ENCODE assay signal across 1 cellular context in the genomic region with DNA sequence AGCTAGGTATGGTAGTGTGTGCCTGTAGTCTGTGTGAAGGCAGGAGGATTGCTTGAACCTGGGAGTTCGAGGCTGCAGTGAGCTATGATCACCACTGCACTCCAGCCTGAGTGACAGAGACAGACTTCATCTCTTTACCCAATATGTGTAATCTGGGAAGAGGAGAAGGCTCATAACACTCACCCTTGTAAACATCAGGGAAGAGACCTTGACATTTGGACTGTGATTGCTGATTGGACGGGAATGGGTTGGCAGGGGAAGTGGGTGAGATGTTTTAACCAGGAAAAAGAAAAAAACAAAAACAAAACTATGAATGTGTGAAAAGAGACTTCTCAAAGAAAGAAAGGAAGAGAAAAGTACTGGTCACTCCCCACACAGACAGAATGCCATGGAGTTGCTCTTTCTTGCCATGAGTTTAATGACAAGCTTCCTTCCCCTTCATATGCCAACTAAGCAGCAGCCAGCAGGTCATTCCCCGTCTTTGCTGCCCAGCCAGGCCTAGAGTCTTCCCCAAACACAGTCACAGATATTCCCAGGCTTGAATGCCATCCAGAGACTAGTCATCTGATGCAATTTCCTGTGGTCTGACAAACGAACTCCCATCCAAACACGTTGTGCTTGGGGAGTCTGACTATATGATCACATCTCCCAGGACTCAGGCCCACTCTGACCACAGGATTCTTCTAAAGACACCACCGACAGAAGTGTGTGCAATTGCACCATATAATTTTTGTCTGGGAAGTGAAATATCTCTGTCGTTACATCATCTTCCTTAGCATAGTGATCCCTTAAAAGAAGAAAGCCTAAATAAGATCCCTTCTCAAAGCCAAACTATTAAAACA.
TF ChIP-seq lines count a peak whose summit lies in the region.

No MANE protein-coding gene starts in this region.

TF ChIP-seq in GM23338, 12 proteins besides CTCF, POLR2A, EP300 and RAD21 (continued from another document):
- TF ChIP-seq, protein P1, sequence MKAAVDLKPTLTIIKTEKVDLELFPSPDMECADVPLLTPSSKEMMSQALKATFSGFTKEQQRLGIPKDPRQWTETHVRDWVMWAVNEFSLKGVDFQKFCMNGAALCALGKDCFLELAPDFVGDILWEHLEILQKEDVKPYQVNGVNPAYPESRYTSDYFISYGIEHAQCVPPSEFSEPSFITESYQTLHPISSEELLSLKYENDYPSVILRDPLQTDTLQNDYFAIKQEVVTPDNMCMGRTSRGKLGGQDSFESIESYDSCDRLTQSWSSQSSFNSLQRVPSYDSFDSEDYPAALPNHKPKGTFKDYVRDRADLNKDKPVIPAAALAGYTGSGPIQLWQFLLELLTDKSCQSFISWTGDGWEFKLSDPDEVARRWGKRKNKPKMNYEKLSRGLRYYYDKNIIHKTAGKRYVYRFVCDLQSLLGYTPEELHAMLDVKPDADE (IDR thresholded peaks at IDR 0.05): no peak
- TF ChIP-seq EZH2phosphoT487 (IDR thresholded peaks at IDR 0.05; ENCODE audit: unreplicated experiment) (no peak), POLR2AphosphoS5 (IDR thresholded peaks at IDR 0.05; ENCODE audit: low read depth) (no peak), JUNB (IDR thresholded peaks at IDR 0.05; ENCODE audit: unreplicated experiment) (no peak)
